9 cellular contexts compared by ENCODE assay signal in the genomic region with DNA sequence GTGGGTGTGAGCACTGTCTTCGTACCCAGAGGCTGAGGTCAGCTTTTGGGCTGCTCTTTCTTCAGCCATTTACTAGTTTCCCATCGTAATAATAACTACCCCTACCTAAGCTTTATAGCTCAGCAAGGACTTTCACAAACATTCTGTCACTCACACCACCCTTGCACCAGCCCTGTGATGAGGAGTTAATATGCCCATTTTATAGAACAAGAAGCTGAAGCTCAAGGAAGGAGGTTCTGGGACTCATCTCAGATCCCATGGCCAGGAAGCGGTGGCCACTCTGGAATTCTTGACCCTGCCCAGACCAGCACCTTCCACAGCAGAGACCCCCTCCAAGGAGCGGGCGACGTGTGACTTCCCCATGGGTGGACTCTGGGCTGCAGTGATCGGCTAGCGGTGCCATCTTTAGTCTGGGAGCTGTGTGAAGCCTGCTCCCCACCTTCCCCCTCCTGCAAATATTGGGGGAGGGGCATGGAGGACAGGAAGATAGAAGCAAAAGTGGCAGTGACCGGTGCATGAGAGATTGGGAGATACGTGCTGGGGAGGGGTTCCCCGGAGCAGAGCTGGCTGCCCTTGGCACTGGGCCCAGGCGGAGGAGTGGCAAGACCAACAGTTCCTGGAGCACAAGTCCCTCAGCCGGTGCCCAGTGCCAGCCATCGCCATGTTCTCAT.
DNase-seq lines count a peak whose midpoint lies in the region; ATAC-seq and TF ChIP-seq lines count a peak whose summit lies in the region.
"Had no signal": no experiment of that assay in that cellular context is flagged by ENCODE, and none has a peak within 500 bp of the region (broad histone marks: within the 10 kb centered on the region; RNA-seq: fewer than 3 reads in every experiment).

No MANE protein-coding gene starts in this region.

- ATAC-seq in lower lobe of right lung: peak in 1 of 2 donors; percentile 26
- ATAC-seq in GM18520 (IDR thresholded peaks at IDR 0.05; ENCODE audit: unreplicated experiment): no peak

- H3K27ac ChIP-seq in ascending aorta (peak overlapping the region; percentile 82 to 84), lower lobe of right lung (peak overlapping the region; percentile 5)

- no peak overlapping the region for H3K27ac Mint-ChIP-seq in activated naive CD4-positive, alpha-beta T cell treated with anti-CD3 and anti-CD28 coated beads for 36 hours
- H3K27ac Mint-ChIP-seq: IgD-negative memory B cell had no signal

- H3K4me1 ChIP-seq in ascending aorta: peaks cover 28 to 43% of the 10 kb centered on the region in 2 donors
- H3K4me1 ChIP-seq in lower lobe of right lung: peaks cover 52% of the 10 kb centered on the region

- H3K27me3 ChIP-seq in ascending aorta: no peaks in the 10 kb centered on the region
- H3K27me3 ChIP-seq in lower lobe of right lung (ENCODE audit: low read depth): no peaks in the 10 kb centered on the region

- H3K4me3 ChIP-seq in ascending aorta: no peak overlapping the region
- no peak overlapping the region for H3K4me3 ChIP-seq in lower lobe of right lung

- CTCF ChIA-PET in activated naive CD4-positive, alpha-beta T cell treated with anti-CD3 and anti-CD28 coated beads for 36 hours (lab: Charles Lee): interaction anchor here (0.9 to 5.5 kb wide), 13 partner anchors 9 to 169 kb away, joined by 3 to 81 read pairs (median 6); no protein-coding TSS in a partner anchor

- H3K27me3 Mint-ChIP-seq in activated naive CD4-positive, alpha-beta T cell treated with anti-CD3 and anti-CD28 coated beads for 36 hours (ENCODE audit: low read depth): no peaks in the 10 kb centered on the region

- no peaks in the 10 kb centered on the region for H3K9me3 Mint-ChIP-seq in activated naive CD4-positive, alpha-beta T cell treated with anti-CD3 and anti-CD28 coated beads for 36 hours
- H3K9me3 Mint-ChIP-seq: IgD-negative memory B cell had no signal

- no peaks in the 10 kb centered on the region for H3K9me3 ChIP-seq in ascending aorta
- H3K9me3 ChIP-seq in lower lobe of right lung: no peaks in the 10 kb centered on the region

- intact Hi-C loops in activated naive CD4-positive, alpha-beta T cell treated with anti-CD3 and anti-CD28 coated beads for 36 hours (cut with micrococcal nuclease): no loop called here
- intact Hi-C loops in ascending aorta (cut with DNase I) (no loop called here), lower lobe of right lung (cut with DNase I) (no loop called here)

- H3K4me3 Mint-ChIP-seq in activated naive CD4-positive, alpha-beta T cell treated with anti-CD3 and anti-CD28 coated beads for 36 hours: no peak overlapping the region

- H3K4me1 Mint-ChIP-seq in activated naive CD4-positive, alpha-beta T cell treated with anti-CD3 and anti-CD28 coated beads for 36 hours (ENCODE audit: low read depth): peaks cover 32% of the 10 kb centered on the region

- H3K36me3 ChIP-seq in ascending aorta: no peaks in the 10 kb centered on the region
- H3K36me3 ChIP-seq in lower lobe of right lung: no peaks in the 10 kb centered on the region

- TF ChIP-seq CTCF in ascending aorta (IDR thresholded peaks at IDR 0.05) (no peak), lower lobe of right lung (IDR thresholded peaks at IDR 0.05) (no peak)

- DNase-seq in activated naive CD4-positive, alpha-beta T cell treated with anti-CD3 and anti-CD28 coated beads for 36 hours: peak; percentile 6
- DNase-seq in activated naive CD4-positive, alpha-beta T cell (lab: John Stamatoyannopoulos, UW): no peak
- DNase-seq in ascending aorta (ENCODE audit: low spot score in 2 of 2): peak in 1 of 2 donors; percentile 74
- DNase-seq in lower lobe of right lung: peak; percentile 87
- DNase-seq in ureter (ENCODE audit: low spot score): peak; percentile 88
- DNase-seq in ecto neural progenitor cell (ENCODE audit: low spot score): no peak
- no peak for DNase-seq in T-helper 1 cell

- peaks cover 3% of the 10 kb centered on the region for H3K36me3 Mint-ChIP-seq in activated naive CD4-positive, alpha-beta T cell treated with anti-CD3 and anti-CD28 coated beads for 36 hours (ENCODE audit: low read depth)
- H3K36me3 Mint-ChIP-seq: IgD-negative memory B cell had no signal

Comparison
In these comparisons a context has a peak if more than half of its experiments do, and no peak if none do; other contexts are left out.
1. DNase-seq: peak in activated naive CD4-positive, alpha-beta T cell treated with anti-CD3 and anti-CD28 coated beads for 36 hours (single experiment), lower lobe of right lung (single experiment) and ureter (single experiment); none in activated naive CD4-positive, alpha-beta T cell (0 of 4), ecto neural progenitor cell (single experiment) and T-helper 1 cell (0 of 5).